13 cellular contexts compared by ENCODE assay signal in the genomic region with DNA sequence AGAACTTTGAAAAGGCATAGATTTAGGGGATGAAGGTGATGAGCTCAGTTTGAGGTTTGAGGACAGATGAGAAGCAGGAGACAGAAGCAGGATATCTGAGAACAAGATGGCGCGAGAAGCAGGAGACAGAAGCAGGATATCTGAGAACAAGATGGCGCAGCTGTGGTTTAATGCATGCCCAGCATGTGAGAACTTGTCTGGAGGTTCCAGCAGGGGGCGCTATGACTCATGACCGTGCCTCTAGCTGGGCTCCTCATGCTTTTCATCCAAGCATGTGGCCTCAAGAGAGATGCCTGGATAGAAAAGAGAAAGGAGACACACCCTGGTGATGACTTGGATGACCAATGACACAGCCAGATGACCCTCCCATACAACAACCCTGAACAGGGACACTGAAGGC. TPM values are rescaled to one million over a fixed set of nuclear protein-coding genes. Genes with fewer than 3 reads are reported as not detected.
DNase-seq lines count a peak whose midpoint lies in the region; ATAC-seq, FAIRE-seq and TF ChIP-seq lines count a peak whose summit lies in the region.
"Not testable (repeated sequence)": the region's sequence is repeated elsewhere in the genome, so short reads cannot be mapped to it uniquely, and the experiment has no call there.
"Had no signal": no experiment of that assay in that cellular context is flagged by ENCODE, and none has a peak within 500 bp of the region (broad histone marks: within the 10 kb centered on the region; RNA-seq: fewer than 3 reads in every experiment).

No MANE protein-coding gene starts in this region.

- not testable (repeated sequence) for H3K36me3 ChIP-seq in HCT116 (ENCODE audit: control insufficient read depth in 1 of 2, insufficient read depth in 2 of 2, low read length in 2 of 2); Panc1 (ENCODE audit: control insufficient read depth, insufficient read depth, low read length); K562 (ENCODE audit: control insufficient read depth, insufficient read depth, low read length)

- not testable (repeated sequence) for TF ChIP-seq POLR2A in HCT116 (IDR thresholded peaks at IDR 0.05; ENCODE audit: borderline replicate concordance, extremely low read depth, insufficient read depth, insufficient read length); K562 (conservative IDR thresholded peaks at IDR 0.05)

- TF ChIP-seq CTCF in HCT116 (IDR thresholded peaks at IDR 0.05 in 2 of 3, conservative IDR thresholded peaks at IDR 0.05 in 1 of 3; ENCODE audit: borderline replicate concordance in 1 of 3, insufficient read depth in 1 of 3, low read depth in 2 of 3, low read length in 2 of 3); Panc1 (IDR thresholded peaks at IDR 0.05); K562 (IDR thresholded peaks at IDR 0.05 in 2 of 3, conservative IDR thresholded peaks at IDR 0.05 in 1 of 3; ENCODE audit: insufficient read depth in 2 of 3, low read depth in 1 of 3, low read length in 3 of 3); omental fat pad (IDR thresholded peaks at IDR 0.05): not testable (repeated sequence)

- peak; percentile 62 for ATAC-seq in GM19351 (IDR thresholded peaks at IDR 0.05; ENCODE audit: unreplicated experiment)
- peak; percentile 35; the same call in 1 of the 2 replicates for ATAC-seq in HCT116
- not testable (repeated sequence) for ATAC-seq in Panc1
- ATAC-seq in K562: peak; percentile 86
- peak; percentile 56 for ATAC-seq in left colon
- ATAC-seq in omental fat pad (ENCODE audit: low FRiP score): peak; percentile 21

- H3K4me2 ChIP-seq in HCT116 (ENCODE audit: low read length); K562 (ENCODE audit: insufficient read depth, low read length): not testable (repeated sequence)

- not testable (repeated sequence) for TF ChIP-seq EP300 in K562 (IDR thresholded peaks at IDR 0.05; ENCODE audit: low read length)

- H3K9me1 ChIP-seq in K562 (ENCODE audit: control insufficient read depth, insufficient read depth, low read length): not testable (repeated sequence)

- H3K79me2 ChIP-seq in HCT116 (ENCODE audit: insufficient read depth, low read length); K562 (ENCODE audit: control insufficient read depth, insufficient read depth, low read length): not testable (repeated sequence)

- H3K9me3 ChIP-seq in HCT116 (ENCODE audit: control insufficient read depth in 1 of 2, insufficient read depth in 1 of 2, low read depth in 1 of 2, low read length in 2 of 2); Panc1 (ENCODE audit: control insufficient read depth, insufficient read depth, low read depth, low read length); K562 (replicated peaks; ENCODE audit: control insufficient read depth, insufficient read depth, low read depth, low read length): not testable (repeated sequence)

- H3K4me1 ChIP-seq in HCT116 (ENCODE audit: control insufficient read depth in 1 of 2, insufficient read depth in 2 of 2, low read length in 2 of 2); Panc1 (ENCODE audit: control insufficient read depth, insufficient read depth, low read length); K562 (replicated peaks in 1 of 2; ENCODE audit: control insufficient read depth in 2 of 2, insufficient read depth in 2 of 2, low read length in 2 of 2): not testable (repeated sequence)

- WGBS in K562 (ENCODE audit: insufficient coverage, low coverage, missing lambda C conversion rate): 6% methylated on average over 3 of the region's 5 CpGs

- H2AFZ ChIP-seq in HCT116 (ENCODE audit: low read depth, low read length, poor library complexity, severe bottlenecking); K562 (ENCODE audit: low read depth, low read length): not testable (repeated sequence)

- RAD21 ChIA-PET in HCT116 (lab: Charles Lee; ENCODE audit: low non-redundant PET in 1 of 2, low total read pairs in 2 of 2, uncharacterized antibody in 2 of 2, unreplicated experiment in 2 of 2): not testable (repeated sequence)

- FAIRE-seq in GM18507 (lab: Jason Lieb, UNC) (peak; percentile 66), K562 (lab: Jason Lieb, UNC) (peak; percentile 90)

- H3K27ac ChIP-seq in HCT116 (ENCODE audit: low read depth, low read length); Panc1 (ENCODE audit: low read length); K562 (ENCODE audit: extremely low read depth, low read depth, low read length): not testable (repeated sequence)

- POLR2A ChIA-PET in HCT116 (lab: Charles Lee); Panc1 (lab: Charles Lee); K562 (lab: Yijun Ruan, JAX): not testable (repeated sequence)

- DNase-seq in GM18507 (ENCODE audit: extremely low spot score, insufficient read length, low read depth); HCT116 (ENCODE audit: low read depth, low spot score); Panc1 (ENCODE audit: low read depth, low spot score); K562 (ENCODE audit: extremely low read depth in 1 of 4, low spot score in 3 of 4); left colon; omental fat pad (ENCODE audit: low spot score): not testable (repeated sequence)

- not testable (repeated sequence) for H3K27me3 ChIP-seq in HCT116 (ENCODE audit: insufficient read depth, low read length); Panc1 (ENCODE audit: control insufficient read depth, insufficient read depth, low read length); K562 (ENCODE audit: control insufficient read depth in 2 of 2, insufficient read depth in 2 of 2, low read length in 2 of 2)

- H3K9ac ChIP-seq in HCT116 (ENCODE audit: low read length); K562 (ENCODE audit: insufficient read depth in 1 of 2, low read depth in 2 of 2, low read length in 2 of 2): not testable (repeated sequence)

- not testable (repeated sequence) for H3K4me3 ChIP-seq in HCT116 (replicated peaks in 1 of 2; ENCODE audit: low read depth in 1 of 2, low read length in 2 of 2); Panc1 (ENCODE audit: low read depth in 2 of 2, low read length in 2 of 2); K562

- intact Hi-C loops in HCT116 (cut with micrococcal nuclease); Panc1 (cut with micrococcal nuclease; ENCODE audit: unreplicated experiment); K562 (cut with micrococcal nuclease); left colon (cut with DNase I, micrococcal nuclease): not testable (repeated sequence)

- not testable (repeated sequence) for TF ChIP-seq RAD21 in HCT116 (IDR thresholded peaks at IDR 0.05; ENCODE audit: low read depth); K562 (CRISPR knock-in tag; conservative IDR thresholded peaks at IDR 0.05 in 1 of 2, IDR thresholded peaks at IDR 0.05 in 1 of 2)

- H4K20me1 ChIP-seq in HCT116 (ENCODE audit: insufficient read depth); K562 (replicated peaks; ENCODE audit: control insufficient read depth, insufficient read depth, low read length): not testable (repeated sequence)

- in situ Hi-C loops in Panc1 (cut with HindIII; ENCODE audit: low pct_unique_long_range_greater_than_20kb, low sequenced_read_pairs); K562 (cut with MboI): not testable (repeated sequence)

- CTCF ChIA-PET in HCT116 (lab: Charles Lee); Panc1 (lab: Charles Lee); K562 (lab: Yijun Ruan, JAX; ENCODE audit: low intra/inter-chr PET ratio): not testable (repeated sequence)

- not testable (repeated sequence) for BruUV-seq in HCT116 (replicated peaks; lab: Mats Ljungman, UMichigan); K562 (replicated peaks; lab: Mats Ljungman, UMichigan)
- BruUV-seq in Panc1 (replicated peaks; lab: Mats Ljungman, UMichigan): TSS peak; percentile 42

- not testable (repeated sequence) for H3K9me2 ChIP-seq in HCT116 (ENCODE audit: insufficient read depth)

RNA-seq across cellular contexts. Expression of a gene that starts 10.9 kb away (rescaled TPM):
- total RNA-seq in HCT116 (2021; ENCODE audit: unreplicated experiment): 6.1 TPM
- 2.8 and 4.5 TPM in 2 replicates for polyA plus RNA-seq in HCT116 (2012)
- 5.2 TPM for total RNA-seq in Panc1 (2021; ENCODE audit: unreplicated experiment)
- polyA plus RNA-seq in Panc1 (2012; ENCODE audit: insufficient read length): not detected
- total RNA-seq in K562 (2011; cell fraction: chromatin; rRNA removed; ENCODE audit: low replicate concordance): not detected in 2 replicates
- not detected in 2 replicates for total RNA-seq in K562 (2011; cell fraction: nucleolus; rRNA removed)
- total RNA-seq in K562 (2011; cell fraction: nucleoplasm; rRNA removed): not detected in 2 replicates
- total RNA-seq in K562 (2014; rRNA removed): not detected in 2 replicates
- not detected in 2 replicates for total RNA-seq in K562 (2014; rRNA removed; fragmentation: Illumina TruSeq; extraction: Trizol)
- 0.04 TPM in 1 of 2 replicates, not detected in the other for total RNA-seq in K562 (2015; rRNA removed; fragmentation: Illumina TruSeq; extraction: Trizol)
- 0.11 TPM in 1 of 2 replicates, not detected in the other for total RNA-seq in K562 (2021)
- polyA plus RNA-seq in K562 (2011; rRNA removed): 0.04 TPM in 1 of 2 replicates, not detected in the other
- polyA plus RNA-seq in K562 (2011; cell fraction: cytosol; rRNA removed): 0.04 and 0.09 TPM in 2 replicates
- 0.38 and 0.61 TPM in 2 replicates for polyA plus RNA-seq in K562 (2011; cell fraction: nucleus; rRNA removed)
- 0.05 and 0.17 TPM in 2 replicates for polyA plus RNA-seq in K562 (2012)
- not detected in 2 replicates for polyA plus RNA-seq in K562 (2014; fragmentation: Illumina TruSeq; extraction: Trizol)
- not detected for polyA plus RNA-seq in K562 (2014; fragmentation: Nextera tagmentation; extraction: Ambion mirVana)
- polyA plus RNA-seq in K562 (2014; rRNA removed): not detected in 2 replicates
- 0.14 and 0.24 TPM in 2 replicates for polyA minus RNA-seq in K562 (2011; rRNA and poly(A)+ RNA removed)
- polyA minus RNA-seq in K562 (2011; cell fraction: cytosol; rRNA and poly(A)+ RNA removed): not detected in 2 replicates
- 0.44 TPM in 1 of 2 replicates, not detected in the other for polyA minus RNA-seq in K562 (2011; cell fraction: nucleus; rRNA and poly(A)+ RNA removed)
- 1 to 10 TPM; 4.0 to 5.9 TPM for total RNA-seq in left colon
- total RNA-seq in omental fat pad: 1 to 10 TPM in 1 of 4 donors, under 1 TPM in 3; 0.32 to 1.3 (median 0.56) TPM
- total RNA-seq: CD4-positive, CD25-positive, alpha-beta regulatory T cell; GM23248; SJCRH30 had no signal
- polyA plus RNA-seq: GM23248 had no signal

RNA-seq across cellular contexts. Expression of a gene that starts 15.4 kb away (rescaled TPM):
- total RNA-seq in HCT116 (2021; ENCODE audit: unreplicated experiment) (8.1 TPM), Panc1 (2021; ENCODE audit: unreplicated experiment) (0.82 TPM), K562 (2014; rRNA removed) (not detected in 2 replicates), K562 (2014; rRNA removed; fragmentation: Illumina TruSeq; extraction: Trizol) (not detected in 2 replicates), K562 (2015; rRNA removed; fragmentation: Illumina TruSeq; extraction: Trizol) (not detected in 2 replicates), K562 (2021) (not detected in 2 replicates), left colon (10 to 100 TPM; 21.9 to 29.5 TPM), omental fat pad (10 to 100 TPM in 1 of 4 donors, 1 to 10 TPM in 3; 3.1 to 16.9 (median 4.1) TPM)
- 6.9 and 7.0 TPM in 2 replicates for polyA plus RNA-seq in HCT116 (2012)
- polyA plus RNA-seq in Panc1 (2012; ENCODE audit: insufficient read length): 0.35 TPM
- not detected in 2 replicates for total RNA-seq in K562 (2011; cell fraction: chromatin; rRNA removed; ENCODE audit: low replicate concordance)
- not detected in 2 replicates for total RNA-seq in K562 (2011; cell fraction: nucleolus; rRNA removed)
- total RNA-seq in K562 (2011; cell fraction: nucleoplasm; rRNA removed): not detected in 2 replicates
- polyA plus RNA-seq in K562 (2011; rRNA removed) (0.06 and 0.08 TPM in 2 replicates), K562 (2014; fragmentation: Illumina TruSeq; extraction: Trizol) (not detected in 2 replicates), K562 (2014; fragmentation: Nextera tagmentation; extraction: Ambion mirVana) (under 1 TPM; 0.03 to 0.10 TPM), K562 (2014; rRNA removed) (not detected in 2 replicates)
- polyA plus RNA-seq in K562 (2011; cell fraction: cytosol; rRNA removed): 0.24 TPM in 1 of 2 replicates, not detected in the other
- polyA plus RNA-seq in K562 (2011; cell fraction: nucleus; rRNA removed): 0.07 TPM in 1 of 2 replicates, not detected in the other
- 0.11 and 0.18 TPM in 2 replicates for polyA plus RNA-seq in K562 (2012)
- not detected in 2 replicates for polyA minus RNA-seq in K562 (2011; rRNA and poly(A)+ RNA removed)
- not detected in 2 replicates for polyA minus RNA-seq in K562 (2011; cell fraction: cytosol; rRNA and poly(A)+ RNA removed)
- polyA minus RNA-seq in K562 (2011; cell fraction: nucleus; rRNA and poly(A)+ RNA removed): not detected in 2 replicates
- total RNA-seq: GM23248, LHCN-M2, SJCRH30 had no signal

RNA-seq across cellular contexts. Expression of a gene that starts 32.2 kb away (rescaled TPM):
- not detected for total RNA-seq in HCT116 (2021; ENCODE audit: unreplicated experiment)
- 0.13 and 0.14 TPM in 2 replicates for polyA plus RNA-seq in HCT116 (2012)
- total RNA-seq in Panc1 (2021; ENCODE audit: unreplicated experiment): not detected
- polyA plus RNA-seq in Panc1 (2012; ENCODE audit: insufficient read length): 0.39 TPM
- total RNA-seq in K562 (2011; cell fraction: chromatin; rRNA removed; ENCODE audit: low replicate concordance): not detected in 2 replicates
- total RNA-seq in K562 (2011; cell fraction: nucleolus; rRNA removed): not detected in 2 replicates
- not detected in 2 replicates for total RNA-seq in K562 (2011; cell fraction: nucleoplasm; rRNA removed)
- total RNA-seq in K562 (2014; rRNA removed): not detected in 2 replicates
- total RNA-seq in K562 (2014; rRNA removed; fragmentation: Illumina TruSeq; extraction: Trizol): not detected in 2 replicates
- total RNA-seq in K562 (2015; rRNA removed; fragmentation: Illumina TruSeq; extraction: Trizol): not detected in 2 replicates
- total RNA-seq in K562 (2021): not detected in 2 replicates
- polyA plus RNA-seq in K562 (2011; rRNA removed): not detected in 2 replicates
- polyA plus RNA-seq in K562 (2011; cell fraction: cytosol; rRNA removed): not detected in 2 replicates
- polyA plus RNA-seq in K562 (2011; cell fraction: nucleus; rRNA removed): not detected in 2 replicates
- polyA plus RNA-seq in K562 (2012): 0.01 TPM in 1 of 2 replicates, not detected in the other
- polyA plus RNA-seq in K562 (2014; fragmentation: Illumina TruSeq; extraction: Trizol): not detected in 2 replicates
- not detected for polyA plus RNA-seq in K562 (2014; fragmentation: Nextera tagmentation; extraction: Ambion mirVana)
- polyA plus RNA-seq in K562 (2014; rRNA removed): not detected in 2 replicates
- polyA minus RNA-seq in K562 (2011; rRNA and poly(A)+ RNA removed): not detected in 2 replicates
- polyA minus RNA-seq in K562 (2011; cell fraction: cytosol; rRNA and poly(A)+ RNA removed): not detected in 2 replicates
- not detected in 2 replicates for polyA minus RNA-seq in K562 (2011; cell fraction: nucleus; rRNA and poly(A)+ RNA removed)
- not detected for total RNA-seq in left colon
- total RNA-seq in omental fat pad: under 1 TPM in 2 of 4 donors, not detected in 2; 0.09 to 0.95 TPM
- total RNA-seq: CD4-positive, CD25-positive, alpha-beta regulatory T cell; LHCN-M2; SJCRH30; T-cell had no signal

RNA-seq across cellular contexts. Expression of a gene that starts 40.6 kb away (rescaled TPM):
- total RNA-seq in HCT116 (2021; ENCODE audit: unreplicated experiment) (not detected), Panc1 (2021; ENCODE audit: unreplicated experiment) (not detected), K562 (2014; rRNA removed) (not detected in 2 replicates), K562 (2014; rRNA removed; fragmentation: Illumina TruSeq; extraction: Trizol) (not detected in 2 replicates), K562 (2015; rRNA removed; fragmentation: Illumina TruSeq; extraction: Trizol) (not detected in 2 replicates), K562 (2021) (not detected in 2 replicates), left colon (not detected), omental fat pad (1 to 10 TPM in 1 of 4 donors, not detected in 3; 1.0 TPM)
- 0.09 and 0.12 TPM in 2 replicates for polyA plus RNA-seq in HCT116 (2012)
- 0.12 TPM for polyA plus RNA-seq in Panc1 (2012; ENCODE audit: insufficient read length)
- not detected in 2 replicates for total RNA-seq in K562 (2011; cell fraction: chromatin; rRNA removed; ENCODE audit: low replicate concordance)
- total RNA-seq in K562 (2011; cell fraction: nucleolus; rRNA removed): not detected in 2 replicates
- not detected in 2 replicates for total RNA-seq in K562 (2011; cell fraction: nucleoplasm; rRNA removed)
- polyA plus RNA-seq in K562 (2011; rRNA removed) (not detected in 2 replicates), K562 (2014; fragmentation: Illumina TruSeq; extraction: Trizol) (not detected in 2 replicates), K562 (2014; fragmentation: Nextera tagmentation; extraction: Ambion mirVana) (not detected), K562 (2014; rRNA removed) (not detected in 2 replicates)
- not detected in 2 replicates for polyA plus RNA-seq in K562 (2011; cell fraction: cytosol; rRNA removed)
- not detected in 2 replicates for polyA plus RNA-seq in K562 (2011; cell fraction: nucleus; rRNA removed)
- not detected in 2 replicates for polyA plus RNA-seq in K562 (2012)
- polyA minus RNA-seq in K562 (2011; rRNA and poly(A)+ RNA removed): not detected in 2 replicates
- polyA minus RNA-seq in K562 (2011; cell fraction: cytosol; rRNA and poly(A)+ RNA removed): not detected in 2 replicates
- polyA minus RNA-seq in K562 (2011; cell fraction: nucleus; rRNA and poly(A)+ RNA removed): not detected in 2 replicates
- total RNA-seq: LHCN-M2, SJCRH30 had no signal
- polyA plus RNA-seq: BJ had no signal
